In the genomic region with DNA sequence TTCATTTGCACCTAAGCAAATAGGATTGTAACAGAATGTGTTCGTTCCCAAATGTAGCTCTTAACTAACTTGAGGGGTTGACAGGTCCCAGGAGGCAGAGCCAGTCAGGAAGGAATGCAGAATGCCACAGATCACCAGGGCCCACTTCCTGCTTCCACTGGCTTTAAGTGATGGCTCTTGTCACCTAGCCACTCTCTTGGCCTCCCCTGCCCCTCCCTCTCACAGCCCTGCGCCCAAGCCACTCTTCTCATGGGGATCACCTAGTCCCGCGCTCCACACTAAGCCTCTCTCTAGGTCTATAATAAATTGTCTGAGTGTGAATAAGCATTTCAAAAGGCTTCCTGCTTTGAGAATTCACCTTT, we compare ENCODE assay signal across 15 cellular contexts. TPM values are rescaled to one million over a fixed set of nuclear protein-coding genes. Genes with fewer than 3 reads are reported as not detected.
A peak's percentile ranks its signal among the peaks of the same experiment; 100 is the strongest.
DNase-seq lines count a peak whose midpoint lies in the region; ATAC-seq and TF ChIP-seq lines count a peak whose summit lies in the region.
"Had no signal": no experiment of that assay in that cellular context is flagged by ENCODE, and none has a peak within 500 bp of the region (broad histone marks: within the 10 kb centered on the region; RNA-seq: fewer than 3 reads in every experiment).

No MANE protein-coding gene starts in this region.

- peaks cover 9 to 10% of the 10 kb centered on the region in 2 donors for H3K4me1 ChIP-seq in lung (ENCODE audit: control insufficient read depth in 2 of 2, insufficient read depth in 2 of 2, low read length in 2 of 2)

- peak overlapping the region; percentile 88 for H3K27ac ChIP-seq in WERI-Rb-1
- H3K27ac ChIP-seq in lung (ENCODE audit: low read depth in 1 of 2, low read length in 1 of 2), result no peak overlapping the region
- H3K27ac ChIP-seq: C4-2B, SJSA1, upper lobe of left lung had no signal

- H3K36me3 ChIP-seq in H7 (replicated peaks; ENCODE audit: control insufficient read depth, insufficient read depth, low read length) (no peaks in the 10 kb centered on the region), WERI-Rb-1 (no peaks in the 10 kb centered on the region), lung (ENCODE audit: control insufficient read depth in 2 of 2, insufficient read depth in 2 of 2, low read length in 2 of 2) (no peaks in the 10 kb centered on the region)
- H3K36me3 ChIP-seq: SJSA1, upper lobe of left lung had no signal

- ATAC-seq in lung (ENCODE audit: insufficient read depth, low FRiP score) (peak; percentile 61), GM21576 (IDR thresholded peaks at IDR 0.05; ENCODE audit: unreplicated experiment) (no peak)

- in situ Hi-C loops in KBM-7 (cut with MboI; ENCODE audit: low pct_unique_long_range_greater_than_20kb, low sequenced_read_pairs), result no loop called here

- no peaks in the 10 kb centered on the region for H3K9me3 ChIP-seq in WERI-Rb-1 (ENCODE audit: severe bottlenecking)
- peaks cover 0 to 2% of the 10 kb centered on the region in 2 donors for H3K9me3 ChIP-seq in lung (ENCODE audit: control insufficient read depth in 2 of 2, insufficient read depth in 1 of 2, low read length in 1 of 2)
- H3K9me3 ChIP-seq: SJSA1, upper lobe of left lung had no signal

- H3K4me3 ChIP-seq in H7 (ENCODE audit: insufficient read depth, low read depth, low read length), result no peak overlapping the region
- no peak overlapping the region for H3K4me3 ChIP-seq in WERI-Rb-1 (ENCODE audit: low read depth, low read length)
- H3K4me3 ChIP-seq in lung, result no peak overlapping the region
- H3K4me3 ChIP-seq: SJSA1, upper lobe of left lung had no signal

- DNase-seq in DMS79 treated with DMSO at 0.1 percent for 48 hours (lab: John Stamatoyannopoulos, UW), result peak; percentile 42
- DNase-seq in H7, result peak; percentile 56
- DNase-seq in WERI-Rb-1, result peak; percentile 94
- DNase-seq in lung (ENCODE audit: low spot score), result peak; percentile 56
- DNase-seq in KBM-7, result no peak
- no peak for DNase-seq in NCI-H774 (lab: John Stamatoyannopoulos, UW)
- DNase-seq: central memory CD4-positive, alpha-beta T cell; naive B cell; NCI-H1930; retina; stimulated activated CD4-positive, alpha-beta T cell treated with anti-CD3 and anti-CD28 coated beads, Interleukin-1b, Interleukin-23, amount 100 ng/mL, for 48 hours had no signal

- TF ChIP-seq CTCF in WERI-Rb-1 (IDR thresholded peaks at IDR 0.05; ENCODE audit: low read depth, low read length) (no peak), lung (IDR thresholded peaks at IDR 0.05; ENCODE audit: control extremely low read depth, extremely low read depth) (no peak)

- no peaks in the 10 kb centered on the region for H3K27me3 ChIP-seq in H7 (ENCODE audit: control insufficient read depth, insufficient read depth, low read length)
- H3K27me3 ChIP-seq in WERI-Rb-1 (ENCODE audit: insufficient read depth, low read depth, severe bottlenecking), result no peaks in the 10 kb centered on the region
- no peaks in the 10 kb centered on the region for H3K27me3 ChIP-seq in lung (ENCODE audit: control insufficient read depth, insufficient read depth)
- H3K27me3 ChIP-seq: SJSA1, upper lobe of left lung had no signal

- 63 to 73% methylated on average over 4 of the region's 4 CpGs for WGBS in lung, 2 donors

RNA-seq across cellular contexts. Expression of a gene that starts 47.1 kb away (rescaled TPM):
- 22.3 and 40.3 TPM in 2 replicates for total RNA-seq in H7 (2014; rRNA removed; shearing (Covaris generic))
- total RNA-seq in lung, result 10 to 100 TPM in 1 of 2 donors, 1 to 10 TPM in 1; 9.8 to 17.8 TPM
- polyA plus RNA-seq in lung, result 10 to 100 TPM; 15.6 to 22.3 TPM

Comparison
In these comparisons a context has a peak if more than half of its experiments do, and no peak if none do; other contexts are left out.
1. DNase-seq: peak in DMS79 treated with DMSO at 0.1 percent for 48 hours (single experiment), H7 (single experiment), WERI-Rb-1 (single experiment) and lung (single experiment); none in KBM-7 (single experiment) and NCI-H774 (single experiment).